ENCODE assay signal across 8 cellular contexts in genomic region chr9:130128782-130129424, GRCh38. TPM values are rescaled to one million over a fixed set of nuclear protein-coding genes. Genes with fewer than 3 reads are reported as not detected.
DNase-seq lines count a peak whose midpoint lies in the region; ATAC-seq and TF ChIP-seq lines count a peak whose summit lies in the region.

No MANE protein-coding gene starts in this region.

- H3K36me3 ChIP-seq in A673 (ENCODE audit: insufficient read depth, low read length, poor library complexity, severe bottlenecking) (peaks cover 22% of the 10 kb centered on the region), muscle layer of colon (ENCODE audit: insufficient read depth, low read length) (peaks cover 30% of the 10 kb centered on the region), mesendoderm (ENCODE audit: control insufficient read depth, insufficient read depth, low read length) (peaks cover 3% of the 10 kb centered on the region)

- intact Hi-C loops in A673 (cut with micrococcal nuclease; ENCODE audit: unreplicated experiment), result no loop called here
- intact Hi-C loops in activated CD4-positive, alpha-beta T cell treated with anti-CD3 and anti-CD28 coated beads for 36 hours (cut with DNase I, micrococcal nuclease), result loop anchor here (1.0 to 5.0 kb wide), 9 partner anchors 9 to 450 kb away; partner anchors contain the start of genes FUBP3 (in 1 of the 2) and NCS1 (in 1 of the 2)
- intact Hi-C loops in dendritic cell treated with granulocyte-macrophage colony-stimulating factor and Interleukin-4, amounts not matched to agents 40 ng/mL and 50 ng/mL, for 4 days (cut with micrococcal nuclease), result no loop called here

- H3K4ac ChIP-seq in mesendoderm (ENCODE audit: low read depth, low read length), result no peak overlapping the region

- H3K9me3 ChIP-seq in A673 (ENCODE audit: low read depth, low read length, poor library complexity, severe bottlenecking) (no peaks in the 10 kb centered on the region), muscle layer of colon (ENCODE audit: low read length) (no peaks in the 10 kb centered on the region)

- H3K4me3 Mint-ChIP-seq in activated CD4-positive, alpha-beta T cell treated with anti-CD3 and anti-CD28 coated beads for 36 hours, result peak overlapping the region; percentile 75
- peak overlapping the region; percentile 59 for H3K4me3 Mint-ChIP-seq in dendritic cell treated with granulocyte-macrophage colony-stimulating factor and Interleukin-4, amounts not matched to agents 40 ng/mL and 50 ng/mL, for 4 days
- H3K4me3 Mint-ChIP-seq in stimulated activated naive CD8-positive, alpha-beta T cell treated with anti-CD3 and anti-CD28 coated beads, Interleukin-15, amount 100 ng/mL, for 72 hours, result peak overlapping the region; percentile 79 to 83

- H3K56ac ChIP-seq in mesendoderm (ENCODE audit: low read length), result no peak overlapping the region

- H3K9ac ChIP-seq in muscle layer of colon (ENCODE audit: low read length) (no peak overlapping the region), mesendoderm (ENCODE audit: low read length) (no peak overlapping the region)

- H3K4me3 ChIP-seq in A673 (ENCODE audit: low read depth, low read length, poor library complexity, severe bottlenecking), result no peak overlapping the region
- no peak overlapping the region for H3K4me3 ChIP-seq in muscle layer of colon (ENCODE audit: low read depth in 1 of 2, low read length in 2 of 2)
- no peak overlapping the region for H3K4me3 ChIP-seq in mesendoderm (ENCODE audit: low read length)

- peak overlapping the region; percentile 100 for H3K27ac Mint-ChIP-seq in activated CD4-positive, alpha-beta T cell treated with anti-CD3 and anti-CD28 coated beads for 36 hours
- peak overlapping the region; percentile 94 for H3K27ac Mint-ChIP-seq in dendritic cell treated with granulocyte-macrophage colony-stimulating factor and Interleukin-4, amounts not matched to agents 40 ng/mL and 50 ng/mL, for 4 days
- peak overlapping the region; percentile 96 to 98 for H3K27ac Mint-ChIP-seq in stimulated activated naive CD8-positive, alpha-beta T cell treated with anti-CD3 and anti-CD28 coated beads, Interleukin-15, amount 100 ng/mL, for 72 hours

- no peaks in the 10 kb centered on the region for H3K9me3 Mint-ChIP-seq in activated CD4-positive, alpha-beta T cell treated with anti-CD3 and anti-CD28 coated beads for 36 hours (ENCODE audit: low read depth)
- H3K9me3 Mint-ChIP-seq in dendritic cell treated with granulocyte-macrophage colony-stimulating factor and Interleukin-4, amounts not matched to agents 40 ng/mL and 50 ng/mL, for 4 days, result no peaks in the 10 kb centered on the region
- H3K9me3 Mint-ChIP-seq in stimulated activated naive CD8-positive, alpha-beta T cell treated with anti-CD3 and anti-CD28 coated beads, Interleukin-15, amount 100 ng/mL, for 72 hours, result no peaks in the 10 kb centered on the region

- no peaks in the 10 kb centered on the region for H3K79me1 ChIP-seq in mesendoderm (ENCODE audit: low read length)

- TF ChIP-seq CTCF in A673 (conservative IDR thresholded peaks at IDR 0.05; ENCODE audit: low read depth, low read length), result no peak

- POLR2A ChIA-PET in A673 (lab: Charles Lee; ENCODE audit: low non-redundant PET), result no interaction called here
- POLR2A ChIA-PET in activated CD4-positive, alpha-beta T cell treated with anti-CD3 and anti-CD28 coated beads for 36 hours (lab: Charles Lee), result interaction anchor here (1.0 to 1.2 kb wide), 2 partner anchors 12 to 238 kb away, joined by 3 to 4 read pairs; no protein-coding TSS in a partner anchor

- no peak overlapping the region for H4K8ac ChIP-seq in mesendoderm (ENCODE audit: low read depth, low read length)

- H4K5ac ChIP-seq in mesendoderm (ENCODE audit: low read length), result no peak overlapping the region

- no peak overlapping the region for H3K4me2 ChIP-seq in mesendoderm (ENCODE audit: low read length)

- H3K4me1 Mint-ChIP-seq in activated CD4-positive, alpha-beta T cell treated with anti-CD3 and anti-CD28 coated beads for 36 hours, result peaks cover 54% of the 10 kb centered on the region
- peaks cover 45% of the 10 kb centered on the region for H3K4me1 Mint-ChIP-seq in dendritic cell treated with granulocyte-macrophage colony-stimulating factor and Interleukin-4, amounts not matched to agents 40 ng/mL and 50 ng/mL, for 4 days (ENCODE audit: low read depth)
- peaks cover 56% of the 10 kb centered on the region for H3K4me1 Mint-ChIP-seq in stimulated activated naive CD8-positive, alpha-beta T cell treated with anti-CD3 and anti-CD28 coated beads, Interleukin-15, amount 100 ng/mL, for 72 hours

- no TSS peak for BruUV-seq in A673 (replicated peaks; lab: Mats Ljungman, UMichigan)

- H2AK5ac ChIP-seq in mesendoderm (ENCODE audit: low read length), result no peak overlapping the region

- H3K27me3 ChIP-seq in A673 (replicated peaks; ENCODE audit: insufficient read depth, low read depth, low read length, poor library complexity) (no peaks in the 10 kb centered on the region), muscle layer of colon (ENCODE audit: control insufficient read depth in 1 of 2, insufficient read depth in 2 of 2, low read length in 2 of 2) (no peaks in the 10 kb centered on the region), mesendoderm (ENCODE audit: insufficient read depth, low read length, poor library complexity) (no peaks in the 10 kb centered on the region)

- no peak overlapping the region for H2BK15ac ChIP-seq in mesendoderm (replicated peaks; ENCODE audit: low read depth)

- H3K18ac ChIP-seq in mesendoderm (ENCODE audit: low read length), result no peak overlapping the region

- CTCF ChIA-PET in A673 (lab: Charles Lee), result no interaction called here
- CTCF ChIA-PET in activated CD4-positive, alpha-beta T cell treated with anti-CD3 and anti-CD28 coated beads for 36 hours (lab: Charles Lee), result interaction anchor here (0.6 to 1.8 kb wide), 10 partner anchors 9 to 324 kb away, joined by 3 to 10 read pairs (median 4); no protein-coding TSS in a partner anchor

- H2BK120ac ChIP-seq in mesendoderm (ENCODE audit: low read depth, low read length), result no peak overlapping the region

- peaks cover 35% of the 10 kb centered on the region for H3K36me3 Mint-ChIP-seq in activated CD4-positive, alpha-beta T cell treated with anti-CD3 and anti-CD28 coated beads for 36 hours (ENCODE audit: low read depth)
- H3K36me3 Mint-ChIP-seq in dendritic cell treated with granulocyte-macrophage colony-stimulating factor and Interleukin-4, amounts not matched to agents 40 ng/mL and 50 ng/mL, for 4 days (ENCODE audit: low read depth), result peaks cover 99% of the 10 kb centered on the region

- no peak overlapping the region for H2BK5ac ChIP-seq in mesendoderm (ENCODE audit: low read length)

- WGBS in mesendoderm (ENCODE audit: extremely low coverage, insufficient coverage, low lambda C conversion rate), result no CpG with 5 or more reads among the region's 13 CpGs

- DNase-seq in A673 (ENCODE audit: low spot score), result peak; percentile 50
- peak; percentile 79 for DNase-seq in HT1080 (ENCODE audit: low read depth)
- DNase-seq in activated CD4-positive, alpha-beta T cell treated with anti-CD3 and anti-CD28 coated beads for 36 hours, result peak; percentile 70
- DNase-seq in stimulated activated naive CD8-positive, alpha-beta T cell treated with anti-CD3 and anti-CD28 coated beads, Interleukin-15, amount 100 ng/mL, for 72 hours, result peak; percentile 49 to 73
- DNase-seq in mesendoderm, result no peak

- H3K79me2 ChIP-seq in mesendoderm (ENCODE audit: control insufficient read depth, insufficient read depth, low read length), result no peaks in the 10 kb centered on the region

- no peak overlapping the region for H3K23ac ChIP-seq in mesendoderm (ENCODE audit: low read length)

- no peaks in the 10 kb centered on the region for H3K27me3 Mint-ChIP-seq in activated CD4-positive, alpha-beta T cell treated with anti-CD3 and anti-CD28 coated beads for 36 hours
- no peaks in the 10 kb centered on the region for H3K27me3 Mint-ChIP-seq in dendritic cell treated with granulocyte-macrophage colony-stimulating factor and Interleukin-4, amounts not matched to agents 40 ng/mL and 50 ng/mL, for 4 days
- no peaks in the 10 kb centered on the region for H3K27me3 Mint-ChIP-seq in stimulated activated naive CD8-positive, alpha-beta T cell treated with anti-CD3 and anti-CD28 coated beads, Interleukin-15, amount 100 ng/mL, for 72 hours

- peak; percentile 48 for ATAC-seq in GM19372 (IDR thresholded peaks at IDR 0.05; ENCODE audit: low read depth, unreplicated experiment)
- ATAC-seq in activated CD4-positive, alpha-beta T cell treated with anti-CD3 and anti-CD28 coated beads for 36 hours, result peak; percentile 82
- peak; percentile 90 for ATAC-seq in stimulated activated naive CD8-positive, alpha-beta T cell treated with anti-CD3 and anti-CD28 coated beads, Interleukin-15, amount 100 ng/mL, for 72 hours

- H3K4me1 ChIP-seq in A673 (ENCODE audit: insufficient read depth, low read length, poor library complexity, severe bottlenecking) (peaks cover 1% of the 10 kb centered on the region), muscle layer of colon (ENCODE audit: insufficient read depth, low read length) (peaks cover 4% of the 10 kb centered on the region), mesendoderm (ENCODE audit: control insufficient read depth, low read depth, low read length) (no peaks in the 10 kb centered on the region)

- H3K27ac ChIP-seq in A673 (ENCODE audit: low read depth, low read length, poor library complexity, severe bottlenecking), result peak overlapping the region; percentile 51
- peak overlapping the region; percentile 10 for H3K27ac ChIP-seq in muscle layer of colon (ENCODE audit: low read depth, low read length)
- no peak overlapping the region for H3K27ac ChIP-seq in mesendoderm (ENCODE audit: low read depth, low read length)

RNA-seq across cellular contexts. Expression of gene NCS1, which starts 43.3 kb away (rescaled TPM):
- total RNA-seq in A673 (2021), result 58.6 and 58.8 TPM in 2 replicates
- 66.9 and 76.3 TPM in 2 replicates for total RNA-seq in HT1080 (2014; rRNA removed; shearing (Covaris generic))
- polyA plus RNA-seq in HT1080 (2015; cell fraction: cytosol; rRNA removed), result 64.5 and 68.9 TPM in 2 replicates
- polyA plus RNA-seq in HT1080 (2015; cell fraction: nucleus; rRNA removed), result 31.4 and 36.6 TPM in 2 replicates
- total RNA-seq in activated CD4-positive, alpha-beta T cell treated with anti-CD3 and anti-CD28 coated beads for 36 hours, result 10 to 100 TPM; 24.8 to 25.2 TPM
- 29.4 TPM for polyA plus RNA-seq in mesendoderm (2013, experiment 1 of 2)
- polyA plus RNA-seq in mesendoderm (2013, experiment 2 of 2), result 28.7 TPM

Comparison
In these comparisons a context has a peak if more than half of its experiments do, and no peak if none do; other contexts are left out.
1. intact Hi-C loops: an anchor here in activated CD4-positive, alpha-beta T cell treated with anti-CD3 and anti-CD28 coated beads for 36 hours (1.0 to 5.0 kb wide); none called in A673 and dendritic cell treated with granulocyte-macrophage colony-stimulating factor and Interleukin-4, amounts not matched to agents 40 ng/mL and 50 ng/mL, for 4 days.